28 cellular contexts compared by ENCODE assay signal in genomic region chr17:1027044-1027443, GRCh38.
"Had no signal": no experiment of that assay in that cellular context is flagged by ENCODE, and none has a peak within 500 bp of the region (broad histone marks: within the 10 kb centered on the region; RNA-seq: fewer than 3 reads in every experiment).

No MANE protein-coding gene starts in this region.

- DNase-seq: activated B cell treated with CpG ODN at 0.5 μM for 24 hours; activated CD4-positive, alpha-beta memory T cell treated with anti-CD3 and anti-CD28 coated beads for 36 hours; activated CD4-positive, alpha-beta T cell treated with anti-CD3 and anti-CD28 coated beads for 4 hours; activated CD4-positive, alpha-beta T cell treated with anti-CD3 and anti-CD28 coated beads, Interleukin-2, amount 50 U/mL, for 1 hour; activated CD4-positive, CD25-positive, alpha-beta regulatory T cell treated with anti-CD3 and anti-CD28 coated beads, Interleukin-2, amount 50 U/mL, for 72 hours; activated CD8-positive, alpha-beta memory T cell treated with anti-CD3 and anti-CD28 coated beads for 24 hours; activated CD8-positive, alpha-beta memory T cell treated with anti-CD3 and anti-CD28 coated beads, Interleukin-2, amount 10 ng/mL, durations not matched to agents 7 days and 5 days; activated CD8-positive, alpha-beta memory T cell treated with anti-CD3 and anti-CD28 coated beads, Interleukin-2, amount 50 U/mL, for 48 hours; activated effector memory CD4-positive, alpha-beta T cell treated with Interleukin-2 at 50 U/mL for 16 hours; activated naive CD4-positive, alpha-beta T cell treated with anti-CD3 and anti-CD28 coated beads, Interleukin-2, amount 10 ng/mL, durations not matched to agents 7 days and 5 days; activated naive CD8-positive, alpha-beta T cell treated with anti-CD3 and anti-CD28 coated beads, Interleukin-2, amount 50 U/mL, for 24 hours; activated T-cell treated with anti-CD3 and anti-CD28 coated beads, Interleukin-2, amount 50 U/mL, for 48 hours; anterior cingulate cortex; Karpas-422; KBM-7; NCI-H1105; NCI-H1417 treated with DMSO at 0.1 percent for 48 hours; NCI-H187 treated with DMSO at 0.1 percent for 48 hours; NCI-H2081; NCI-H345; NCI-H524 treated with DMSO at 0.1 percent for 48 hours; SIG-M5; T-cell; T-helper 2 cell; T-helper 9 cell had no signal

- ATAC-seq: activated CD8-positive, alpha-beta memory T cell treated with anti-CD3 and anti-CD28 coated beads, Interleukin-2, amount 10 ng/mL, durations not matched to agents 7 days and 5 days; activated naive CD8-positive, alpha-beta T cell treated with anti-CD3 and anti-CD28 coated beads, Interleukin-2, amount 50 U/mL, for 24 hours; Panc1; SK-N-SH treated with all-trans-retinoic acid at 6 μM for 48 hours had no signal

- H3K27ac ChIP-seq: VCaP had no signal
